In the genomic region with DNA sequence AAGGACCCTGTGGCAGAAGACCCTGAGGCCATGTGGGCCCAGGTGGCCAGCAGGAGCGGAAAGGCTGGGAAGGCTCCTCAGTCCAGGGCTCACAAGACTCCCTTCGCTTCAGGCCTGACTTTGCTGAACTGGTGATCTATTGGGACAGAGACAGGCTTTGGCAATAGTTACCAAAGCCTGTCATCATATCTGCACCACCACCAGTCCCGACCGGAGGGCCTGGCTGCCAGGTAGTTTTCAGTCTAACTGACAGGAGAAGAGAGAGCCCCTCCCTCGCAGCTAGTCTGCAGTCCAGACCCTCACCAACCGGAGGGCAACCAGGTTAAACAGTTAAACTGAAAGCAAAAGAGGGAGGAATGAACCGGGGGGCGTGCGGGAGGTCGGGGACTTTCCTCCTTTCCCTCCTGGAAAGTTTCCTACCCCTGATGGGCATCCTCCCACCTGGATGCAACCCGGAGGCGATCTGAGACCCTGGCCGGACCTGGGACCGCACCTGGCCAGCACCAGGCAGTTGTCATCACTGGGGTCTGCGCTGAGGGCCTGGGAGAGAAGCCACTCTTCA, we compare ENCODE assay signal across 8 cellular contexts. TPM values are rescaled to one million over a fixed set of nuclear protein-coding genes. Genes with fewer than 3 reads are reported as not detected.
A peak's percentile ranks its signal among the peaks of the same experiment; 100 is the strongest.
DNase-seq lines count a peak whose midpoint lies in the region; ATAC-seq, FAIRE-seq and TF ChIP-seq lines count a peak whose summit lies in the region.

No MANE protein-coding gene starts in this region.

- in situ Hi-C loops in transverse colon (cut with MboI; ENCODE audit: low pct_ligation_motif_present in 1 of 4, low pct_unique_long_range_greater_than_20kb in 1 of 4, low sequenced_read_pairs in 3 of 4), result loop anchor here in 1 of 4 donors (10.0 kb wide), 1 partner anchor 74 kb away; no protein-coding TSS in a partner anchor

- no peak overlapping the region for H2BK20ac ChIP-seq in H1 (ENCODE audit: low read length)

- peaks cover 0 to 2% of the 10 kb centered on the region in 2 experiments for H4K20me1 ChIP-seq in H1 (replicated peaks in 1 of 2; ENCODE audit: control insufficient read depth in 1 of 2, insufficient read depth in 2 of 2, low read length in 2 of 2)

- POLR2A ChIA-PET in H1 (lab: Charles Lee; ENCODE audit: partially characterized antibody), result no interaction called here

- H3K27ac ChIP-seq in HUES64 (ENCODE audit: low read depth, low read length), result no peak overlapping the region
- no peak overlapping the region for H3K27ac ChIP-seq in H1 (ENCODE audit: low read depth, low read length)
- H3K27ac ChIP-seq in transverse colon, result peak overlapping the region; percentile 90 to 96 (median 92)

- peak overlapping the region; percentile 64 to 95 for H3K4me2 ChIP-seq in H1 (ENCODE audit: insufficient read depth in 1 of 2, low read depth in 2 of 2, low read length in 2 of 2)

- H2BK15ac ChIP-seq in H1 (ENCODE audit: low read length), result no peak overlapping the region

- DNase-seq in A172 (ENCODE audit: low spot score), result peak; percentile 19
- DNase-seq in GM12891 (ENCODE audit: insufficient read length, low spot score), result no peak
- DNase-seq in activated CD4-positive, alpha-beta T cell treated with anti-CD3 and anti-CD28 coated beads for 4 hours, result peak; percentile 34 to 44
- DNase-seq in H1 (ENCODE audit: low read depth in 1 of 2, low spot score in 2 of 2), result peak in 1 of 2 experiments; percentile 60
- peak in 2 of 3 donors; percentile 38 to 49 for DNase-seq in mucosa of descending colon
- peak; percentile 31 for DNase-seq in transverse colon

- H2AK5ac ChIP-seq in H1 (ENCODE audit: low read depth, low read length), result no peak overlapping the region

- H3K27me3 ChIP-seq in HUES64 (ENCODE audit: insufficient read depth, low read length), result peaks cover 12% of the 10 kb centered on the region
- H3K27me3 ChIP-seq in H1 (replicated peaks in 1 of 4; ENCODE audit: control insufficient read depth in 3 of 4, extremely low read depth in 1 of 4, insufficient read depth in 3 of 4, low read length in 3 of 4), result peaks cover 0 to 4% (median 2%) of the 10 kb centered on the region in 4 experiments; a peak in 2 of 7 replicates
- H3K27me3 ChIP-seq in transverse colon, result no peaks in the 10 kb centered on the region

- H3K9ac ChIP-seq in HUES64 (ENCODE audit: low read depth, low read length), result peak overlapping the region; percentile 74
- H3K9ac ChIP-seq in H1 (replicated peaks in 1 of 4; ENCODE audit: extremely low read depth in 1 of 4, low read depth in 3 of 4, low read length in 3 of 4), result peak overlapping the region in 3 of 4 experiments; percentile 25 to 62 (median 29); a peak in 5 of 7 replicates

- TF ChIP-seq RAD21 in H1 (IDR thresholded peaks at IDR 0.05 in 1 of 2, conservative IDR thresholded peaks at IDR 0.05 in 1 of 2; ENCODE audit: low read depth in 2 of 2, low read length in 2 of 2), result no peak

- no peak for TF ChIP-seq POLR2A in GM12891 (IDR thresholded peaks at IDR 0.05; ENCODE audit: low read depth, low read length)
- no peak for TF ChIP-seq POLR2A in H1 (IDR thresholded peaks at IDR 0.05; ENCODE audit: control extremely low read depth in 1 of 2, low read depth in 2 of 2, low read length in 2 of 2)
- no peak for TF ChIP-seq POLR2A in transverse colon (IDR thresholded peaks at IDR 0.05)

- no peak overlapping the region for H3K23ac ChIP-seq in H1 (ENCODE audit: insufficient read length)

- H3K18ac ChIP-seq in H1 (ENCODE audit: extremely low read depth, low read length), result no peak overlapping the region; the same call in 1 of the 2 replicates

- no peaks in the 10 kb centered on the region for H3K79me2 ChIP-seq in H1 (ENCODE audit: control insufficient read depth in 1 of 2, insufficient read depth in 2 of 2, low read length in 2 of 2)

- no peak overlapping the region; the same call in 1 of the 2 replicates for H4K8ac ChIP-seq in H1 (ENCODE audit: extremely low read depth, insufficient read depth, low read length)

- peak overlapping the region; percentile 84 for H3K4me3 ChIP-seq in HUES64 (ENCODE audit: low read length)
- H3K4me3 ChIP-seq in H1 (ENCODE audit: extremely low read depth in 1 of 4, insufficient read depth in 2 of 4, low read depth in 3 of 4, low read length in 4 of 4), result peak overlapping the region; percentile 39 to 87 (median 80)
- peak overlapping the region; percentile 71 for H3K4me3 ChIP-seq in mucosa of descending colon
- peak overlapping the region; percentile 53 to 95 (median 71) for H3K4me3 ChIP-seq in transverse colon

- intact Hi-C loops in mucosa of descending colon (cut with DNase I, micrococcal nuclease) (no loop called here), transverse colon (cut with DNase I; ENCODE audit: low total_unique reads) (no loop called here)

- TF ChIP-seq CTCF in H1 (IDR thresholded peaks at IDR 0.05; ENCODE audit: control extremely low read depth in 1 of 3, insufficient read depth in 1 of 3, low read depth in 1 of 3, low read length in 3 of 3) (no peak), mucosa of descending colon (IDR thresholded peaks at IDR 0.05) (no peak), transverse colon (IDR thresholded peaks at IDR 0.05) (no peak)

- ATAC-seq in mucosa of descending colon (peak; percentile 39), HG03108 (IDR thresholded peaks at IDR 0.05; ENCODE audit: unreplicated experiment) (no peak)

- H3K36me3 ChIP-seq in HUES64 (ENCODE audit: insufficient read depth, low read length), result no peaks in the 10 kb centered on the region
- H3K36me3 ChIP-seq in H1 (ENCODE audit: control insufficient read depth in 2 of 4, insufficient read depth in 4 of 4, low read length in 3 of 4), result no peaks in the 10 kb centered on the region
- no peaks in the 10 kb centered on the region for H3K36me3 ChIP-seq in mucosa of descending colon (ENCODE audit: low read depth)
- H3K36me3 ChIP-seq in transverse colon, result no peaks in the 10 kb centered on the region

- 9% methylated on average over 14 of the region's 15 CpGs for WGBS in HUES64
- WGBS in H1 (ENCODE audit: extremely low coverage in 1 of 2, insufficient coverage in 1 of 2, insufficient read length in 1 of 2, insufficient replicate concordance in 2 of 2, low coverage in 1 of 2, low lambda C conversion rate in 2 of 2, missing lambda C conversion rate in 1 of 2), 2 experiments, result 16% methylated on average over 13 of the region's 15 CpGs; no CpG with 5 or more reads in 1 of the 2 experiments
- 3 to 20% methylated on average over 1 to 11 of the region's 15 CpGs for WGBS in transverse colon (ENCODE audit: low coverage in 1 of 2), 2 donors

- no peak overlapping the region for H3K4ac ChIP-seq in H1 (replicated peaks; ENCODE audit: insufficient read length, low read depth, low read length)

- no peak overlapping the region for H2BK12ac ChIP-seq in H1 (ENCODE audit: low read depth, low read length)

- H3K23me2 ChIP-seq in H1 (ENCODE audit: low read depth, low read length), result peaks cover 10% of the 10 kb centered on the region

- CTCF ChIA-PET in H1 (lab: Charles Lee; ENCODE audit: partially characterized antibody), result no interaction called here

- no peak overlapping the region for H2BK5ac ChIP-seq in H1 (ENCODE audit: low read depth, low read length)

- H2BK120ac ChIP-seq in H1 (replicated peaks; ENCODE audit: low read depth, low read length), result no peak overlapping the region

- no peak for TF ChIP-seq EP300 in H1 (IDR thresholded peaks at IDR 0.05; ENCODE audit: borderline replicate concordance in 1 of 2, low read depth in 2 of 2, low read length in 2 of 2)
- no peak for TF ChIP-seq EP300 in transverse colon (IDR thresholded peaks at IDR 0.05; ENCODE audit: low read depth)

- H2AFZ ChIP-seq in H1 (ENCODE audit: low read length), result peak overlapping the region; percentile 56; the same call in 1 of the 2 replicates

- H3K56ac ChIP-seq in H1 (replicated peaks; ENCODE audit: insufficient read length, low read depth, low read length), result no peak overlapping the region

- H3K9me3 ChIP-seq in HUES64 (ENCODE audit: insufficient read depth, low read depth, low read length) (no peaks in the 10 kb centered on the region), H1 (ENCODE audit: insufficient read depth in 2 of 2, low read depth in 1 of 2, low read length in 1 of 2) (no peaks in the 10 kb centered on the region), mucosa of descending colon (no peaks in the 10 kb centered on the region), transverse colon (no peaks in the 10 kb centered on the region)

- H3K14ac ChIP-seq in H1 (ENCODE audit: insufficient read length), result no peak overlapping the region

- H3K4me1 ChIP-seq in HUES64 (ENCODE audit: insufficient read depth, low read length) (peaks cover 5% of the 10 kb centered on the region; the same call in 1 of the 2 replicates), H1 (replicated peaks in 1 of 4; ENCODE audit: control insufficient read depth in 3 of 4, insufficient read depth in 4 of 4, low read length in 3 of 4) (peaks cover 0 to 5% (median 2%) of the 10 kb centered on the region in 4 experiments; a peak in 1 of 7 replicates), mucosa of descending colon (ENCODE audit: low read depth) (peaks cover 8% of the 10 kb centered on the region), transverse colon (peaks cover 0 to 16% (median 10%) of the 10 kb centered on the region in 4 donors)

- H4K5ac ChIP-seq in H1 (ENCODE audit: insufficient read length, low read depth, low read length), result no peak overlapping the region

- FAIRE-seq in GM12891 (lab: Jason Lieb, UNC), result peak; percentile 16
- no peak for FAIRE-seq in H1 (lab: Jason Lieb, UNC)

- no peak overlapping the region for H4K91ac ChIP-seq in H1 (replicated peaks; ENCODE audit: insufficient read length, low read length)

- no peaks in the 10 kb centered on the region for H3K79me1 ChIP-seq in H1 (ENCODE audit: low read depth, low read length)

RNA-seq across cellular contexts. Expression of a gene that starts 0.5 kb away (rescaled TPM):
- 5.3 and 17.0 TPM in 2 replicates for total RNA-seq in A172 (2014; rRNA removed; shearing (Covaris generic))
- polyA plus RNA-seq in GM12891 (2012; ENCODE audit: low read depth, missing spikeins), result 14.4 TPM
- polyA plus RNA-seq in HUES64 (2013, experiment 1 of 2), result 4.4 TPM
- polyA plus RNA-seq in HUES64 (2013, experiment 2 of 2), result 4.4 TPM
- 6.5 and 7.5 TPM in 2 replicates for total RNA-seq in H1 (2021; fragmentation: NEBNext Ultra II Directional; extraction: Animal tissue kit (Norgen Biotek cat#: 25700))
- polyA plus RNA-seq in H1 (2011; rRNA removed), result 1.3 and 2.3 TPM in 2 replicates
- polyA plus RNA-seq in H1 (2011; cell fraction: cytosol; rRNA removed), result 3.8 TPM
- 1.4 TPM for polyA plus RNA-seq in H1 (2011; cell fraction: nucleus; rRNA removed)
- 3.4 to 4.8 TPM (median 4.3 TPM) in 4 replicates for polyA plus RNA-seq in H1 (2012, experiment 1 of 2)
- 0.20 TPM for polyA plus RNA-seq in H1 (2012, experiment 2 of 2)
- polyA plus RNA-seq in H1 (2013, experiment 1 of 2), result 3.5 TPM
- polyA plus RNA-seq in H1 (2013, experiment 2 of 2), result 3.6 TPM
- 0.73 and 2.8 TPM in 2 replicates for polyA minus RNA-seq in H1 (2011; rRNA and poly(A)+ RNA removed)
- 4.4 TPM for polyA minus RNA-seq in H1 (2011; cell fraction: cytosol; rRNA and poly(A)+ RNA removed)
- polyA minus RNA-seq in H1 (2011; cell fraction: nucleus; rRNA and poly(A)+ RNA removed), result 0.60 TPM
- total RNA-seq in mucosa of descending colon, result 10 to 100 TPM; 39.0 to 59.8 (median 56.7) TPM
- 10 to 100 TPM in 3 of 4 donors, 1 to 10 TPM in 1; 9.4 to 65.7 (median 24.1) TPM for total RNA-seq in transverse colon

RNA-seq across cellular contexts. Expression of a gene that starts 29.8 kb away (rescaled TPM):
- total RNA-seq in A172 (2014; rRNA removed; shearing (Covaris generic)), result 17.7 and 26.6 TPM in 2 replicates
- 11.6 TPM for polyA plus RNA-seq in GM12891 (2012; ENCODE audit: low read depth, missing spikeins)
- polyA plus RNA-seq in HUES64 (2013, experiment 1 of 2), result 12.6 TPM
- 12.9 TPM for polyA plus RNA-seq in HUES64 (2013, experiment 2 of 2)
- 7.8 and 9.0 TPM in 2 replicates for total RNA-seq in H1 (2021; fragmentation: NEBNext Ultra II Directional; extraction: Animal tissue kit (Norgen Biotek cat#: 25700))
- 12.3 and 16.7 TPM in 2 replicates for polyA plus RNA-seq in H1 (2011; rRNA removed)
- 23.1 TPM for polyA plus RNA-seq in H1 (2011; cell fraction: cytosol; rRNA removed)
- polyA plus RNA-seq in H1 (2011; cell fraction: nucleus; rRNA removed), result 2.9 TPM
- polyA plus RNA-seq in H1 (2012, experiment 1 of 2), result 8.2 to 12.1 TPM (median 10.4 TPM) in 4 replicates
- 14.4 TPM for polyA plus RNA-seq in H1 (2012, experiment 2 of 2)
- polyA plus RNA-seq in H1 (2013, experiment 1 of 2), result 11.5 TPM
- polyA plus RNA-seq in H1 (2013, experiment 2 of 2), result 11.5 TPM
- 1.5 and 1.8 TPM in 2 replicates for polyA minus RNA-seq in H1 (2011; rRNA and poly(A)+ RNA removed)
- 2.8 TPM for polyA minus RNA-seq in H1 (2011; cell fraction: cytosol; rRNA and poly(A)+ RNA removed)
- 3.4 TPM for polyA minus RNA-seq in H1 (2011; cell fraction: nucleus; rRNA and poly(A)+ RNA removed)
- total RNA-seq in mucosa of descending colon (10 to 100 TPM in 1 of 3 donors, 1 to 10 TPM in 2; 7.7 to 11.0 (median 9.8) TPM), transverse colon (10 to 100 TPM in 2 of 4 donors, not detected in 2; 14.2 to 14.8 TPM)

RNA-seq across cellular contexts. Expression of a gene that starts 29.9 kb away (rescaled TPM):
- 15.1 and 18.2 TPM in 2 replicates for total RNA-seq in A172 (2014; rRNA removed; shearing (Covaris generic))
- 10.1 TPM for polyA plus RNA-seq in GM12891 (2012; ENCODE audit: low read depth, missing spikeins)
- polyA plus RNA-seq in HUES64 (2013, experiment 1 of 2), result 6.6 TPM
- 9.8 TPM for polyA plus RNA-seq in HUES64 (2013, experiment 2 of 2)
- 4.3 and 6.1 TPM in 2 replicates for total RNA-seq in H1 (2021; fragmentation: NEBNext Ultra II Directional; extraction: Animal tissue kit (Norgen Biotek cat#: 25700))
- polyA plus RNA-seq in H1 (2011; rRNA removed), result 3.9 and 11.7 TPM in 2 replicates
- 5.9 TPM for polyA plus RNA-seq in H1 (2011; cell fraction: cytosol; rRNA removed)
- polyA plus RNA-seq in H1 (2011; cell fraction: nucleus; rRNA removed), result 3.5 TPM
- polyA plus RNA-seq in H1 (2012, experiment 1 of 2), result 3.2 to 5.7 TPM (median 3.9 TPM) in 4 replicates
- 0.96 TPM for polyA plus RNA-seq in H1 (2012, experiment 2 of 2)
- 5.7 TPM for polyA plus RNA-seq in H1 (2013, experiment 1 of 2)
- 6.2 TPM for polyA plus RNA-seq in H1 (2013, experiment 2 of 2)
- 4.0 and 8.5 TPM in 2 replicates for polyA minus RNA-seq in H1 (2011; rRNA and poly(A)+ RNA removed)
- polyA minus RNA-seq in H1 (2011; cell fraction: cytosol; rRNA and poly(A)+ RNA removed), result 1.5 TPM
- polyA minus RNA-seq in H1 (2011; cell fraction: nucleus; rRNA and poly(A)+ RNA removed), result 10.4 TPM
- 10 to 100 TPM; 12.8 to 17.9 (median 17.1) TPM for total RNA-seq in mucosa of descending colon
- 10 to 100 TPM in 3 of 4 donors, under 1 TPM in 1; 0.60 to 15.3 (median 14.5) TPM for total RNA-seq in transverse colon

Comparison
In these comparisons a context has a peak if more than half of its experiments do, and no peak if none do; other contexts are left out.
1. H3K27ac ChIP-seq: peak in transverse colon (4 of 4); none in HUES64 (single experiment) and H1 (single experiment).
2. Peak in every context shown above with its lines, with median percentiles within 50 percentile points of each other: H3K4me3 ChIP-seq.